Comparison of ENCODE assay signal across 1 cellular context in the genomic region with DNA sequence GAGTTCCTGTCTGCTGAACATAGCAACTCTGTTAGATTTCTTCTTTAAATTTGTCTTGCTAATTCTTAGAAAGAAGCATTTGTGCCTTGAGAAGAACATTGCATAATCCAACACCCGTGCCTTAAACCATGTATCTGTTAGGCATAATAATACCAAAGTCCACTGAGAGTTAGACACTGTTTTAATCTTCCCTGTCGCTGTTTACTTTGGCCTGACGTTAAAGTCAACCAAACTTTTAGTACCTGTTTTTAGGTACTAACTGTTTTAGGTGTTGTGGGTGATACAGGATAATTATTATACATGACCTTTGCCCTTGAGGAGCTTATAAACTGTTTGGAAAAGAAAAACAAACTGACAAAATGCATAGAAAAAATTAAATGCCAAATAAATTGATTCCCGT.
A peak's percentile ranks its signal among the peaks of the same experiment; 100 is the strongest.
TF ChIP-seq lines count a peak whose summit lies in the region.

No MANE protein-coding gene starts in this region.

TF ChIP-seq in HepG2, 621 proteins besides CTCF, POLR2A, EP300 and RAD21 (continued from another document and continues in another):
- TF ChIP-seq, protein P1, sequence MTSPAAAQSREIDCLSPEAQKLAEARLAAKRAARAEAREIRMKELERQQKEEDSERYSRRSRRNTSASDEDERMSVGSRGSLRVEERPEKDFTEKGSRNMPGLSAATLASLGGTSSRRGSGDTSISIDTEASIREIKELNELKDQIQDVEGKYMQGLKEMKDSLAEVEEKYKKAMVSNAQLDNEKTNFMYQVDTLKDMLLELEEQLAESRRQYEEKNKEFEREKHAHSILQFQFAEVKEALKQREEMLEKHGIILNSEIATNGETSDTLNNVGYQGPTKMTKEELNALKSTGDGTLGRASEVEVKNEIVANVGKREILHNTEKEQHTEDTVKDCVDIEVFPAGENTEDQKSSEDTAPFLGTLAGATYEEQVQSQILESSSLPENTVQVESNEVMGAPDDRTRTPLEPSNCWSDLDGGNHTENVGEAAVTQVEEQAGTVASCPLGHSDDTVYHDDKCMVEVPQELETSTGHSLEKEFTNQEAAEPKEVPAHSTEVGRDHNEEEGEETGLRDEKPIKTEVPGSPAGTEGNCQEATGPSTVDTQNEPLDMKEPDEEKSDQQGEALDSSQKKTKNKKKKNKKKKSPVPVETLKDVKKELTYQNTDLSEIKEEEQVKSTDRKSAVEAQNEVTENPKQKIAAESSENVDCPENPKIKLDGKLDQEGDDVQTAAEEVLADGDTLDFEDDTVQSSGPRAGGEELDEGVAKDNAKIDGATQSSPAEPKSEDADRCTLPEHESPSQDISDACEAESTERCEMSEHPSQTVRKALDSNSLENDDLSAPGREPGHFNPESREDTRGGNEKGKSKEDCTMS (CRISPR knock-in tag; conservative IDR thresholded peaks at IDR 0.05) = no peak
- TF ChIP-seq, protein P2, sequence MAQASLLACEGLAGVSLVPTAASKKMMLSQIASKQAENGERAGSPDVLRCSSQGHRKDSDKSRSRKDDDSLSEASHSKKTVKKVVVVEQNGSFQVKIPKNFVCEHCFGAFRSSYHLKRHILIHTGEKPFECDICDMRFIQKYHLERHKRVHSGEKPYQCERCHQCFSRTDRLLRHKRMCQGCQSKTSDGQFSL (CRISPR knock-in tag; IDR thresholded peaks at IDR 0.05) = no peak
- TF ChIP-seq PHF8 (CRISPR knock-in tag; IDR thresholded peaks at IDR 0.05) (no peak), NCOR1 (IDR thresholded peaks at IDR 0.05; ENCODE audit: borderline replicate concordance, low read length) (peak; percentile 51; the same call in 1 of the 2 replicates), YY1 (IDR thresholded peaks at IDR 0.05; ENCODE audit: insufficient read depth, insufficient replicate concordance, low read depth, low read length) (no peak), ZNF660 (CRISPR knock-in tag; IDR thresholded peaks at IDR 0.05; ENCODE audit: borderline replicate concordance, low read depth) (no peak), KLF6 (CRISPR knock-in tag; IDR thresholded peaks at IDR 0.05) (no peak), ZBTB20 (CRISPR knock-in tag; IDR thresholded peaks at IDR 0.05; ENCODE audit: borderline replicate concordance, low read depth) (no peak), ZNF543 (CRISPR knock-in tag; IDR thresholded peaks at IDR 0.05) (no peak), ZNF562 (CRISPR knock-in tag; IDR thresholded peaks at IDR 0.05; ENCODE audit: borderline replicate concordance) (no peak), CBX5 (CRISPR knock-in tag; IDR thresholded peaks at IDR 0.05; ENCODE audit: borderline replicate concordance) (no peak), ZNF256 (CRISPR knock-in tag; conservative IDR thresholded peaks at IDR 0.05) (no peak), MZF1 (CRISPR knock-in tag; IDR thresholded peaks at IDR 0.05; ENCODE audit: borderline replicate concordance) (no peak), ZNF569 (CRISPR knock-in tag; IDR thresholded peaks at IDR 0.05; ENCODE audit: borderline replicate concordance) (no peak), NFYB (CRISPR knock-in tag; IDR thresholded peaks at IDR 0.05) (no peak), TEAD2 (CRISPR knock-in tag; IDR thresholded peaks at IDR 0.05) (no peak), ZNF3 (CRISPR knock-in tag; IDR thresholded peaks at IDR 0.05) (no peak), SIX4 (CRISPR knock-in tag; IDR thresholded peaks at IDR 0.05) (no peak), ZNF207 (IDR thresholded peaks at IDR 0.05; ENCODE audit: borderline replicate concordance) (no peak), KDM3A (CRISPR knock-in tag; IDR thresholded peaks at IDR 0.05; ENCODE audit: low read depth) (no peak), ZNF136 (CRISPR knock-in tag; IDR thresholded peaks at IDR 0.05; ENCODE audit: low read depth) (no peak; the same call in 1 of the 2 replicates), AGO1 (IDR thresholded peaks at IDR 0.05; ENCODE audit: low read depth, low read length, poor library complexity, severe bottlenecking) (no peak), CENPT (CRISPR knock-in tag; IDR thresholded peaks at IDR 0.05; ENCODE audit: low read depth) (no peak), ZMYM4 (CRISPR knock-in tag; IDR thresholded peaks at IDR 0.05) (no peak; the same call in 1 of the 2 replicates), PAX8 (CRISPR knock-in tag; IDR thresholded peaks at IDR 0.05; ENCODE audit: borderline replicate concordance) (no peak), RFXAP (CRISPR knock-in tag; IDR thresholded peaks at IDR 0.05; ENCODE audit: borderline replicate concordance) (no peak), YEATS2 (CRISPR knock-in tag; IDR thresholded peaks at IDR 0.05; ENCODE audit: borderline replicate concordance) (no peak), ZNF549 (CRISPR knock-in tag; IDR thresholded peaks at IDR 0.05) (no peak), RBFOX2 (IDR thresholded peaks at IDR 0.05; ENCODE audit: low read depth, low read length) (no peak)
- TF ChIP-seq, protein P3, sequence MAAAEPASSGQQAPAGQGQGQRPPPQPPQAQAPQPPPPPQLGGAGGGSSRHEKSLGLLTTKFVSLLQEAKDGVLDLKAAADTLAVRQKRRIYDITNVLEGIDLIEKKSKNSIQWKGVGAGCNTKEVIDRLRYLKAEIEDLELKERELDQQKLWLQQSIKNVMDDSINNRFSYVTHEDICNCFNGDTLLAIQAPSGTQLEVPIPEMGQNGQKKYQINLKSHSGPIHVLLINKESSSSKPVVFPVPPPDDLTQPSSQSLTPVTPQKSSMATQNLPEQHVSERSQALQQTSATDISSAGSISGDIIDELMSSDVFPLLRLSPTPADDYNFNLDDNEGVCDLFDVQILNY (CRISPR knock-in tag; conservative IDR thresholded peaks at IDR 0.05) = no peak
- TF ChIP-seq, protein P4, sequence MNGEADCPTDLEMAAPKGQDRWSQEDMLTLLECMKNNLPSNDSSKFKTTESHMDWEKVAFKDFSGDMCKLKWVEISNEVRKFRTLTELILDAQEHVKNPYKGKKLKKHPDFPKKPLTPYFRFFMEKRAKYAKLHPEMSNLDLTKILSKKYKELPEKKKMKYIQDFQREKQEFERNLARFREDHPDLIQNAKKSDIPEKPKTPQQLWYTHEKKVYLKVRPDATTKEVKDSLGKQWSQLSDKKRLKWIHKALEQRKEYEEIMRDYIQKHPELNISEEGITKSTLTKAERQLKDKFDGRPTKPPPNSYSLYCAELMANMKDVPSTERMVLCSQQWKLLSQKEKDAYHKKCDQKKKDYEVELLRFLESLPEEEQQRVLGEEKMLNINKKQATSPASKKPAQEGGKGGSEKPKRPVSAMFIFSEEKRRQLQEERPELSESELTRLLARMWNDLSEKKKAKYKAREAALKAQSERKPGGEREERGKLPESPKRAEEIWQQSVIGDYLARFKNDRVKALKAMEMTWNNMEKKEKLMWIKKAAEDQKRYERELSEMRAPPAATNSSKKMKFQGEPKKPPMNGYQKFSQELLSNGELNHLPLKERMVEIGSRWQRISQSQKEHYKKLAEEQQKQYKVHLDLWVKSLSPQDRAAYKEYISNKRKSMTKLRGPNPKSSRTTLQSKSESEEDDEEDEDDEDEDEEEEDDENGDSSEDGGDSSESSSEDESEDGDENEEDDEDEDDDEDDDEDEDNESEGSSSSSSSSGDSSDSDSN (CRISPR knock-in tag; IDR thresholded peaks at IDR 0.05) = no peak
- TF ChIP-seq, protein P5, sequence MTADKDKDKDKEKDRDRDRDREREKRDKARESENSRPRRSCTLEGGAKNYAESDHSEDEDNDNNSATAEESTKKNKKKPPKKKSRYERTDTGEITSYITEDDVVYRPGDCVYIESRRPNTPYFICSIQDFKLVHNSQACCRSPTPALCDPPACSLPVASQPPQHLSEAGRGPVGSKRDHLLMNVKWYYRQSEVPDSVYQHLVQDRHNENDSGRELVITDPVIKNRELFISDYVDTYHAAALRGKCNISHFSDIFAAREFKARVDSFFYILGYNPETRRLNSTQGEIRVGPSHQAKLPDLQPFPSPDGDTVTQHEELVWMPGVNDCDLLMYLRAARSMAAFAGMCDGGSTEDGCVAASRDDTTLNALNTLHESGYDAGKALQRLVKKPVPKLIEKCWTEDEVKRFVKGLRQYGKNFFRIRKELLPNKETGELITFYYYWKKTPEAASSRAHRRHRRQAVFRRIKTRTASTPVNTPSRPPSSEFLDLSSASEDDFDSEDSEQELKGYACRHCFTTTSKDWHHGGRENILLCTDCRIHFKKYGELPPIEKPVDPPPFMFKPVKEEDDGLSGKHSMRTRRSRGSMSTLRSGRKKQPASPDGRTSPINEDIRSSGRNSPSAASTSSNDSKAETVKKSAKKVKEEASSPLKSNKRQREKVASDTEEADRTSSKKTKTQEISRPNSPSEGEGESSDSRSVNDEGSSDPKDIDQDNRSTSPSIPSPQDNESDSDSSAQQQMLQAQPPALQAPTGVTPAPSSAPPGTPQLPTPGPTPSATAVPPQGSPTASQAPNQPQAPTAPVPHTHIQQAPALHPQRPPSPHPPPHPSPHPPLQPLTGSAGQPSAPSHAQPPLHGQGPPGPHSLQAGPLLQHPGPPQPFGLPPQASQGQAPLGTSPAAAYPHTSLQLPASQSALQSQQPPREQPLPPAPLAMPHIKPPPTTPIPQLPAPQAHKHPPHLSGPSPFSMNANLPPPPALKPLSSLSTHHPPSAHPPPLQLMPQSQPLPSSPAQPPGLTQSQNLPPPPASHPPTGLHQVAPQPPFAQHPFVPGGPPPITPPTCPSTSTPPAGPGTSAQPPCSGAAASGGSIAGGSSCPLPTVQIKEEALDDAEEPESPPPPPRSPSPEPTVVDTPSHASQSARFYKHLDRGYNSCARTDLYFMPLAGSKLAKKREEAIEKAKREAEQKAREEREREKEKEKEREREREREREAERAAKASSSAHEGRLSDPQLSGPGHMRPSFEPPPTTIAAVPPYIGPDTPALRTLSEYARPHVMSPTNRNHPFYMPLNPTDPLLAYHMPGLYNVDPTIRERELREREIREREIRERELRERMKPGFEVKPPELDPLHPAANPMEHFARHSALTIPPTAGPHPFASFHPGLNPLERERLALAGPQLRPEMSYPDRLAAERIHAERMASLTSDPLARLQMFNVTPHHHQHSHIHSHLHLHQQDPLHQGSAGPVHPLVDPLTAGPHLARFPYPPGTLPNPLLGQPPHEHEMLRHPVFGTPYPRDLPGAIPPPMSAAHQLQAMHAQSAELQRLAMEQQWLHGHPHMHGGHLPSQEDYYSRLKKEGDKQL (CRISPR knock-in tag; IDR thresholded peaks at IDR 0.05; ENCODE audit: low read depth) = no peak
- TF ChIP-seq, protein P6, sequence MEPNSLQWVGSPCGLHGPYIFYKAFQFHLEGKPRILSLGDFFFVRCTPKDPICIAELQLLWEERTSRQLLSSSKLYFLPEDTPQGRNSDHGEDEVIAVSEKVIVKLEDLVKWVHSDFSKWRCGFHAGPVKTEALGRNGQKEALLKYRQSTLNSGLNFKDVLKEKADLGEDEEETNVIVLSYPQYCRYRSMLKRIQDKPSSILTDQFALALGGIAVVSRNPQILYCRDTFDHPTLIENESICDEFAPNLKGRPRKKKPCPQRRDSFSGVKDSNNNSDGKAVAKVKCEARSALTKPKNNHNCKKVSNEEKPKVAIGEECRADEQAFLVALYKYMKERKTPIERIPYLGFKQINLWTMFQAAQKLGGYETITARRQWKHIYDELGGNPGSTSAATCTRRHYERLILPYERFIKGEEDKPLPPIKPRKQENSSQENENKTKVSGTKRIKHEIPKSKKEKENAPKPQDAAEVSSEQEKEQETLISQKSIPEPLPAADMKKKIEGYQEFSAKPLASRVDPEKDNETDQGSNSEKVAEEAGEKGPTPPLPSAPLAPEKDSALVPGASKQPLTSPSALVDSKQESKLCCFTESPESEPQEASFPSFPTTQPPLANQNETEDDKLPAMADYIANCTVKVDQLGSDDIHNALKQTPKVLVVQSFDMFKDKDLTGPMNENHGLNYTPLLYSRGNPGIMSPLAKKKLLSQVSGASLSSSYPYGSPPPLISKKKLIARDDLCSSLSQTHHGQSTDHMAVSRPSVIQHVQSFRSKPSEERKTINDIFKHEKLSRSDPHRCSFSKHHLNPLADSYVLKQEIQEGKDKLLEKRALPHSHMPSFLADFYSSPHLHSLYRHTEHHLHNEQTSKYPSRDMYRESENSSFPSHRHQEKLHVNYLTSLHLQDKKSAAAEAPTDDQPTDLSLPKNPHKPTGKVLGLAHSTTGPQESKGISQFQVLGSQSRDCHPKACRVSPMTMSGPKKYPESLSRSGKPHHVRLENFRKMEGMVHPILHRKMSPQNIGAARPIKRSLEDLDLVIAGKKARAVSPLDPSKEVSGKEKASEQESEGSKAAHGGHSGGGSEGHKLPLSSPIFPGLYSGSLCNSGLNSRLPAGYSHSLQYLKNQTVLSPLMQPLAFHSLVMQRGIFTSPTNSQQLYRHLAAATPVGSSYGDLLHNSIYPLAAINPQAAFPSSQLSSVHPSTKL (CRISPR knock-in tag; IDR thresholded peaks at IDR 0.05) = peak; percentile 87
- TF ChIP-seq, protein P7, sequence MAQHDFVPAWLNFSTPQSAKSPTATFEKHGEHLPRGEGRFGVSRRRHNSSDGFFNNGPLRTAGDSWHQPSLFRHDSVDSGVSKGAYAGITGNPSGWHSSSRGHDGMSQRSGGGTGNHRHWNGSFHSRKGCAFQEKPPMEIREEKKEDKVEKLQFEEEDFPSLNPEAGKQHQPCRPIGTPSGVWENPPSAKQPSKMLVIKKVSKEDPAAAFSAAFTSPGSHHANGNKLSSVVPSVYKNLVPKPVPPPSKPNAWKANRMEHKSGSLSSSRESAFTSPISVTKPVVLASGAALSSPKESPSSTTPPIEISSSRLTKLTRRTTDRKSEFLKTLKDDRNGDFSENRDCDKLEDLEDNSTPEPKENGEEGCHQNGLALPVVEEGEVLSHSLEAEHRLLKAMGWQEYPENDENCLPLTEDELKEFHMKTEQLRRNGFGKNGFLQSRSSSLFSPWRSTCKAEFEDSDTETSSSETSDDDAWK (CRISPR knock-in tag; IDR thresholded peaks at IDR 0.05) = no peak
- TF ChIP-seq, protein P8, sequence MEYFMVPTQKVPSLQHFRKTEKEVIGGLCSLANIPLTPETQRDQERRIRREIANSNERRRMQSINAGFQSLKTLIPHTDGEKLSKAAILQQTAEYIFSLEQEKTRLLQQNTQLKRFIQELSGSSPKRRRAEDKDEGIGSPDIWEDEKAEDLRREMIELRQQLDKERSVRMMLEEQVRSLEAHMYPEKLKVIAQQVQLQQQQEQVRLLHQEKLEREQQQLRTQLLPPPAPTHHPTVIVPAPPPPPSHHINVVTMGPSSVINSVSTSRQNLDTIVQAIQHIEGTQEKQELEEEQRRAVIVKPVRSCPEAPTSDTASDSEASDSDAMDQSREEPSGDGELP (IDR thresholded peaks at IDR 0.05; ENCODE audit: borderline replicate concordance, low read depth) = no peak
- TF ChIP-seq, protein P9, sequence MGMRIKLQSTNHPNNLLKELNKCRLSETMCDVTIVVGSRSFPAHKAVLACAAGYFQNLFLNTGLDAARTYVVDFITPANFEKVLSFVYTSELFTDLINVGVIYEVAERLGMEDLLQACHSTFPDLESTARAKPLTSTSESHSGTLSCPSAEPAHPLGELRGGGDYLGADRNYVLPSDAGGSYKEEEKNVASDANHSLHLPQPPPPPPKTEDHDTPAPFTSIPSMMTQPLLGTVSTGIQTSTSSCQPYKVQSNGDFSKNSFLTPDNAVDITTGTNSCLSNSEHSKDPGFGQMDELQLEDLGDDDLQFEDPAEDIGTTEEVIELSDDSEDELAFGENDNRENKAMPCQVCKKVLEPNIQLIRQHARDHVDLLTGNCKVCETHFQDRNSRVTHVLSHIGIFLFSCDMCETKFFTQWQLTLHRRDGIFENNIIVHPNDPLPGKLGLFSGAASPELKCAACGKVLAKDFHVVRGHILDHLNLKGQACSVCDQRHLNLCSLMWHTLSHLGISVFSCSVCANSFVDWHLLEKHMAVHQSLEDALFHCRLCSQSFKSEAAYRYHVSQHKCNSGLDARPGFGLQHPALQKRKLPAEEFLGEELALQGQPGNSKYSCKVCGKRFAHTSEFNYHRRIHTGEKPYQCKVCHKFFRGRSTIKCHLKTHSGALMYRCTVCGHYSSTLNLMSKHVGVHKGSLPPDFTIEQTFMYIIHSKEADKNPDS (CRISPR knock-in tag; IDR thresholded peaks at IDR 0.05) = no peak
- TF ChIP-seq, protein P10, sequence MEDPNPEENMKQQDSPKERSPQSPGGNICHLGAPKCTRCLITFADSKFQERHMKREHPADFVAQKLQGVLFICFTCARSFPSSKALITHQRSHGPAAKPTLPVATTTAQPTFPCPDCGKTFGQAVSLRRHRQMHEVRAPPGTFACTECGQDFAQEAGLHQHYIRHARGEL (CRISPR knock-in tag; IDR thresholded peaks at IDR 0.05) = no peak
